Comparison of ENCODE assay signal across 16 cellular contexts in the genomic region with DNA sequence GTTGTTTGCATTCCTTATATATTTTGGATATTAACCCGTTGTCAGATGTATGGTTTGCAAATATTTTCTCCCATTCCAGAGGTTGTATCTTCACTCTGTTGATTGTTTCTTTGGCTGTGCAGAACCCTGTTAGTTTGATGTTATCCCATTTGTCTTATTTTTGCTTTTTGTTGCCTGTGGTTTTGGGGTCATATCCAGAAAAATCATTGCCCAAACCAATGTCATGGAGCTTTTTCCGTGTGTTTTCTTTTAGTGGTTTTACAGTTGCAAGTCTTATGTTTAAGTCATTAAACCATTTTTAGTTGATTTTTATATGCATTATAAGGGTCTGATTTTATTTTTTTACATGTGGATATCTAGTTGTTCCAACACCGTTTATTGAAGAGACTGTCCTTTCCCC. TPM values are rescaled to one million over a fixed set of nuclear protein-coding genes. Genes with fewer than 3 reads are reported as not detected.
DNase-seq lines count a peak whose midpoint lies in the region; ATAC-seq and FAIRE-seq lines count a peak whose summit lies in the region.
"Had no signal": no experiment of that assay in that cellular context is flagged by ENCODE, and none has a peak within 500 bp of the region (broad histone marks: within the 10 kb centered on the region; RNA-seq: fewer than 3 reads in every experiment).

No MANE protein-coding gene starts in this region.

- H3K27me3 Mint-ChIP-seq in activated T-cell treated with anti-CD3 and anti-CD28 coated beads, Interleukin-2, amount 50 U/mL, for 72 hours (ENCODE audit: low read depth), result no peaks in the 10 kb centered on the region
- H3K27me3 Mint-ChIP-seq: B cell had no signal

- no peak overlapping the region for H3K4me3 Mint-ChIP-seq in activated T-cell treated with anti-CD3 and anti-CD28 coated beads, Interleukin-2, amount 50 U/mL, for 72 hours
- H3K4me3 Mint-ChIP-seq: B cell, GM23338 had no signal

- H3K4me1 Mint-ChIP-seq in activated T-cell treated with anti-CD3 and anti-CD28 coated beads, Interleukin-2, amount 50 U/mL, for 72 hours (ENCODE audit: low read depth), result peaks cover 20% of the 10 kb centered on the region
- H3K4me1 Mint-ChIP-seq: GM23338 had no signal

- ATAC-seq in activated T-cell treated with anti-CD3 and anti-CD28 coated beads, Interleukin-2, amount 50 U/mL, for 72 hours (replicated peaks in 1 of 2), result no peak
- ATAC-seq in esophagus mucosa (no peak), GM21825 (IDR thresholded peaks at IDR 0.05; ENCODE audit: unreplicated experiment) (no peak)
- ATAC-seq: GM23338 had no signal

- peak overlapping the region; percentile 66 for H3K27ac Mint-ChIP-seq in activated T-cell treated with anti-CD3 and anti-CD28 coated beads, Interleukin-2, amount 50 U/mL, for 72 hours
- H3K27ac Mint-ChIP-seq: B cell, GM23338 had no signal

- no peak for DNase-seq in activated T-cell treated with anti-CD3 and anti-CD28 coated beads, Interleukin-2, amount 50 U/mL, for 72 hours
- DNase-seq in activated T-cell treated with anti-CD3 and anti-CD28 coated beads for 4 hours, result no peak
- DNase-seq in astrocyte of the hippocampus (ENCODE audit: low read depth, low spot score), result peak; percentile 25
- DNase-seq in NK-92 treated with Interleukin-12 subunit alpha and Interleukin-12 subunit beta, amount 100 ng/mL, for 24 hours (lab: John Stamatoyannopoulos, UW), result no peak
- no peak for DNase-seq in SHP77 (lab: John Stamatoyannopoulos, UW)
- DNase-seq: DND-41, NCI-H1105, NCI-H1694, SHP77 treated with DMSO at 0.1 percent for 48 hours, SK-N-SH had no signal

- H3K9me3 Mint-ChIP-seq in activated T-cell treated with anti-CD3 and anti-CD28 coated beads, Interleukin-2, amount 50 U/mL, for 72 hours, result peaks cover 1 to 3% of the 10 kb centered on the region in 2 donors
- H3K9me3 Mint-ChIP-seq: GM23338 had no signal

- peaks cover 26 to 49% of the 10 kb centered on the region in 2 donors for H3K36me3 Mint-ChIP-seq in activated T-cell treated with anti-CD3 and anti-CD28 coated beads, Interleukin-2, amount 50 U/mL, for 72 hours (ENCODE audit: insufficient read depth in 2 of 2)

- FAIRE-seq in islet of Langerhans (lab: Jason Lieb, UNC), result peak; percentile 5
- FAIRE-seq: GM19239 had no signal

RNA-seq across cellular contexts. Expression of a gene that starts 35.8 kb away (rescaled TPM):
- total RNA-seq in activated T-cell treated with anti-CD3 and anti-CD28 coated beads, Interleukin-2, amount 50 U/mL, for 72 hours, result 10 to 100 TPM; 67.4 to 80.0 TPM
- total RNA-seq in esophagus mucosa, result 28.0 TPM

RNA-seq across cellular contexts. Expression of a gene that starts 46.3 kb away (rescaled TPM):
- total RNA-seq in activated T-cell treated with anti-CD3 and anti-CD28 coated beads, Interleukin-2, amount 50 U/mL, for 72 hours, result 10 to 100 TPM; 40.4 to 46.3 TPM
- 21.6 TPM for total RNA-seq in esophagus mucosa
